10 cellular contexts compared by ENCODE assay signal in the genomic region with DNA sequence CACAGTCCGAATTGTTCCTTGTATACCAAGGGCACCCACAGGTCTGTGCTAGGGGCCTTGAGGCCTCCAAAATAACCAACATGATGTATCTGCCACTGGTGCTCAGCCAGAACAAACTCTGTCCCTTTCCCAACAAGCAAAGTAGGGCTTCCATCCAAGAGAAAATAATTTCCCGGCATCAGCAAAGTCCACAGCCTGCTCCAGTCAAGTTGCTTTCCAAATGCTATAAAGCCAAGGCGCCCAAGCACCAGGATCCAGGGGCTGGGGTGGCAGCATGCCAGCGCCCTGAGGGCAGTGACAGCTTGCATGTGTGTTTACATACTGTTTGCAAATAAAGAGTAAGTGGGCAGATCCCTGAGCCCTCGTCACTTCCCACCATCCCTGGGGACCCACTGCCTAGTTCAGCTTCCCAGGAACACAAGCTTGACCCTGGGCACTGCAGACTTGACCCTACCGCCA.
DNase-seq lines count a peak whose midpoint lies in the region; ATAC-seq and TF ChIP-seq lines count a peak whose summit lies in the region.
"Had no signal": no experiment of that assay in that cellular context is flagged by ENCODE, and none has a peak within 500 bp of the region (broad histone marks: within the 10 kb centered on the region; RNA-seq: fewer than 3 reads in every experiment).

No MANE protein-coding gene starts in this region.

- DNase-seq in DMS153 treated with DMSO at 0.1 percent for 48 hours (lab: John Stamatoyannopoulos, UW; ENCODE audit: unreplicated experiment), result peak; percentile 92
- DNase-seq in NCI-H2171 (lab: John Stamatoyannopoulos, UW), result peak; percentile 80
- DNase-seq in cerebellar cortex (ENCODE audit: low spot score), result peak; percentile 86
- DNase-seq in osteocyte (ENCODE audit: extremely low spot score, unreplicated experiment), result peak; percentile 95
- no peak for DNase-seq in T-cell
- DNase-seq: activated CD4-positive, alpha-beta T cell treated with anti-CD3 and anti-CD28 coated beads, Interleukin-2, amount 10 ng/mL, durations not matched to agents 24 days and 14 days; DND-41 had no signal

- H3K9me3 Mint-ChIP-seq in osteocyte (ENCODE audit: unreplicated experiment), result peaks cover 4% of the 10 kb centered on the region
- peaks cover 5 to 8% (median 7%) of the 10 kb centered on the region in 3 donors for H3K9me3 Mint-ChIP-seq in T-cell

- CTCF ChIA-PET in T-cell (lab: Charles Lee), result no interaction called here

- H3K27me3 Mint-ChIP-seq in osteocyte (ENCODE audit: unreplicated experiment) (peaks cover 9% of the 10 kb centered on the region), T-cell (peaks cover 14 to 16% of the 10 kb centered on the region in 2 donors)

- peaks cover 19% of the 10 kb centered on the region for H3K4me1 Mint-ChIP-seq in osteocyte (ENCODE audit: unreplicated experiment)
- peaks cover 13 to 19% (median 16%) of the 10 kb centered on the region in 3 donors for H3K4me1 Mint-ChIP-seq in T-cell

- no peak for TF ChIP-seq CTCF in osteocyte (IDR thresholded peaks at IDR 0.05)

- ATAC-seq in GM21576 (IDR thresholded peaks at IDR 0.05; ENCODE audit: unreplicated experiment) (no peak), T-cell (replicated peaks in 1 of 4) (no peak), HG02973 (IDR thresholded peaks at IDR 0.05; ENCODE audit: unreplicated experiment) (no peak), HG03457 (IDR thresholded peaks at IDR 0.05; ENCODE audit: unreplicated experiment) (no peak)

- H3K36me3 Mint-ChIP-seq in osteocyte (ENCODE audit: unreplicated experiment) (no peaks in the 10 kb centered on the region), T-cell (no peaks in the 10 kb centered on the region)

- H3K27ac Mint-ChIP-seq in osteocyte (ENCODE audit: unreplicated experiment), result peak overlapping the region; percentile 56
- H3K27ac Mint-ChIP-seq in T-cell, result no peak overlapping the region
- H3K27ac Mint-ChIP-seq: activated CD4-positive, alpha-beta T cell treated with anti-CD3 and anti-CD28 coated beads, Interleukin-2, amount 10 ng/mL, durations not matched to agents 24 days and 14 days had no signal

- no peak overlapping the region for H3K4me3 Mint-ChIP-seq in osteocyte (ENCODE audit: unreplicated experiment)
- H3K4me3 Mint-ChIP-seq in T-cell, result no peak overlapping the region
- H3K4me3 Mint-ChIP-seq: activated CD4-positive, alpha-beta T cell treated with anti-CD3 and anti-CD28 coated beads, Interleukin-2, amount 10 ng/mL, durations not matched to agents 24 days and 14 days had no signal

- POLR2A ChIA-PET in T-cell (lab: Charles Lee), result no interaction called here

Comparison
In these comparisons a context has a peak if more than half of its experiments do, and no peak if none do; other contexts are left out.
1. DNase-seq: peak in DMS153 treated with DMSO at 0.1 percent for 48 hours (single experiment), NCI-H2171 (single experiment), cerebellar cortex (single experiment) and osteocyte (single experiment); none in T-cell (0 of 34).